ENCODE assay signal across 1 cellular context in the genomic region with DNA sequence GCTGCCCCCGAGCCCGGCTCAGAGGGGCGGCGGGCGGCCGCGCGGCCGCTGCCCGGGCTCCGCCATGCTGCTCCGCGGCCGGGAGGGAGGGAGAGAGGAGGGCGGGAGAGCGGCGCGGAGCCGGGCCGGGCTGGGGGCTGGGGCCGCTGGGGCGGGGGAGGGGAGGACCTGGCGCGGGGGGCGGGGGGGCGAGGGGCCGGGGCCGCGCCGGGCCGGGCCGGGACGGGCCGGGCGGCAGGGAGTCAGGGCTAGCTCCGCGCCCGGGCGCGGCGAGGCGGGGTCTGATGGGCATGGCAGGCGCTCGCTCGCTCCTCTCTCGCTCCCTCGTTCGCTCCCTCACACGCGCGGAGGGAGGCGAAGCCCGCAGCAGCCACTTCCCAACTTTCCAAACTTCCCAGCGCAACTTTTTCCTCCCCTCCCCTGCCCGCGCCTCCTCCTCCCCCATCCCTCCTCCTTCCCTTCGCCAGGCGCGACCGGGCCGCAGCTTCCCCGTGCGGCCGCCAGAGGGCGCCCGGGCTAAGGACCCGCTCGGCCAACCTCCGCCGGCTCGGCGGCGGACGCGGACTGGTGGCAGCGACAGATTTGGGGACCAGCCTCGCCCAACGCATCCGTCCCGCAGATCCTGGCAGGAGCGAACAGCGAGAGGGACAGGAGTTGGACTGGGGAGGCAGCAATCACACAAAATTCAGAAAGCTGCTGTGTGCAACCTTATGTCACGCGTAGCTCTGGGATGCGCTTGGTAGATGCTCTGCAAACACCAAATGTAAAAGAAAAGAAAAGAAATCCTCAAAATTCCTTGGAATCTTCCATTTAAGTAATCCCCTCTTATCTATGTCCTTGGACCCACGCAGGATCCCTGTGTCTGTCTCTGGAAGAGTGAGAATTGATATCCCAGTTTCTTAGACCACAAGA.
TF ChIP-seq lines count a peak whose summit lies in the region.

A gene (minus strand): TSS at position 97 of the 912 bp plus-strand sequence.

TF ChIP-seq in GM12878, 131 proteins besides CTCF, POLR2A, EP300 and RAD21:
- TF ChIP-seq, protein P1, sequence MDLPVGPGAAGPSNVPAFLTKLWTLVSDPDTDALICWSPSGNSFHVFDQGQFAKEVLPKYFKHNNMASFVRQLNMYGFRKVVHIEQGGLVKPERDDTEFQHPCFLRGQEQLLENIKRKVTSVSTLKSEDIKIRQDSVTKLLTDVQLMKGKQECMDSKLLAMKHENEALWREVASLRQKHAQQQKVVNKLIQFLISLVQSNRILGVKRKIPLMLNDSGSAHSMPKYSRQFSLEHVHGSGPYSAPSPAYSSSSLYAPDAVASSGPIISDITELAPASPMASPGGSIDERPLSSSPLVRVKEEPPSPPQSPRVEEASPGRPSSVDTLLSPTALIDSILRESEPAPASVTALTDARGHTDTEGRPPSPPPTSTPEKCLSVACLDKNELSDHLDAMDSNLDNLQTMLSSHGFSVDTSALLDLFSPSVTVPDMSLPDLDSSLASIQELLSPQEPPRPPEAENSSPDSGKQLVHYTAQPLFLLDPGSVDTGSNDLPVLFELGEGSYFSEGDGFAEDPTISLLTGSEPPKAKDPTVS (IDR thresholded peaks at IDR 0.05; ENCODE audit: low read depth, low read length), result no peak
- peak; percentile 51; the same call in 1 of the 2 replicates for TF ChIP-seq YY1 (IDR thresholded peaks at IDR 0.05; ENCODE audit: low read depth, low read length)
- TF ChIP-seq SMC3 (IDR thresholded peaks at IDR 0.05; ENCODE audit: borderline replicate concordance, low read length), result peak; percentile 51
